Comparison of ENCODE assay signal across 21 cellular contexts in the genomic region with DNA sequence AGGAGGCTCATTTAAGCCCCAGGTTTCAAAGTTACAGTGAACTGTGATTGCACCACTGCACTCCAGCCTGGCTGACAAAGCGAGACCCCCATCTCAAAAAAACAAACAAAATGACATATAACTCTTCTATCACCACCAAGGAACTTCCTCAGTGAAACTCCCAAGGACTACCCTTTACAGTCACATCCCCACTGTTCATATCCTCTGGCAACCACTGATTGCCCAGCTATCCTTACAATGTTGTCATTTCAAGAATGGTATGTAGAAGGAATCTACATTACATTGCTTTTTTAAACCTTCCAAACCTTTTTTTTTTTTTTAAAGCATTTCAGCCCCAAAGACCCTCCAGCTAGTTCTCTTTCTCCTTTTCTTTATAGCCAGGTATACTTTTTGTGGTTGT.
DNase-seq lines count a peak whose midpoint lies in the region; ATAC-seq and TF ChIP-seq lines count a peak whose summit lies in the region.
"Had no signal": no experiment of that assay in that cellular context is flagged by ENCODE, and none has a peak within 500 bp of the region (broad histone marks: within the 10 kb centered on the region; RNA-seq: fewer than 3 reads in every experiment).

No MANE protein-coding gene starts in this region.

- H3K4me1 Mint-ChIP-seq in activated T-helper 2 cell treated with anti-CD3 and anti-CD28 coated beads, Interferon-gamma antibody, Interleukin-2, Interleukin-4, amounts not matched to agents 10 μg/mL and 5 μg/mL and 100 μg/mL, durations not matched to agents 14 hours and 24 hours and 36 hours (ENCODE audit: low read depth) = peaks cover 65% of the 10 kb centered on the region
- peaks cover 25% of the 10 kb centered on the region for H3K4me1 Mint-ChIP-seq in mesothelial cell of epicardium

- H2AK5ac ChIP-seq in IMR-90 (ENCODE audit: low read depth, low read length) = no peak overlapping the region

- 0 out of 3 replicates have a peak overlapping the region, but pooled peaks have one; percentile 40 for H2BK15ac ChIP-seq in IMR-90 (ENCODE audit: low read depth, low read length)

- peak overlapping the region in 10 of 11 experiments; percentile 14 to 81 (median 72); a peak in 20 of 22 replicates for H3K4me2 ChIP-seq in BLaER1 treated with 17β-estradiol and CSF1 and Interleukin-3, amounts not matched to agents 10 nM and 100 nM
- peak overlapping the region; percentile 26; the same call in 1 of the 2 replicates for H3K4me2 ChIP-seq in IMR-90 (ENCODE audit: low read depth, low read length)

- no TSS peak for BruUV-seq in IMR-90 (replicated peaks; lab: Mats Ljungman, UMichigan)

- peak overlapping the region; percentile 75; the same call in 1 of the 2 replicates for H2BK20ac ChIP-seq in IMR-90 (ENCODE audit: low read depth, low read length)

- H3K4ac ChIP-seq in IMR-90 (ENCODE audit: low read depth, low read length) = peak overlapping the region; percentile 15; the same call in 1 of the 2 replicates

- peak; percentile 38 for DNase-seq in IMR-90
- DNase-seq in activated T-helper 2 cell treated with anti-CD3 and anti-CD28 coated beads, Interferon-gamma antibody, Interleukin-2, Interleukin-4, amounts not matched to agents 10 μg/mL and 5 μg/mL and 100 μg/mL, durations not matched to agents 14 hours and 24 hours and 36 hours (ENCODE audit: low spot score) = no peak
- no peak for DNase-seq in mesothelial cell of epicardium (ENCODE audit: low spot score in 2 of 2, unreplicated experiment in 2 of 2)
- no peak for DNase-seq in cerebellar cortex (ENCODE audit: low spot score)
- no peak for DNase-seq in SK-N-DZ (ENCODE audit: low spot score)
- DNase-seq: activated CD4-positive, alpha-beta T cell treated with anti-CD3 and anti-CD28 coated beads for 4 hours; activated T-cell treated with anti-CD3 and anti-CD28 coated beads, Interleukin-2, amount 50 U/mL, for 24 hours; CD4-positive, CD25-positive, alpha-beta regulatory T cell; effector CD4-positive, alpha-beta T cell; islet precursor cell; naive thymus-derived CD8-positive, alpha-beta T cell; NCI-H2081; NCI-H226; NCI-H69; ovary; SIG-M5; transverse colon had no signal

- no CpG with 5 or more reads among the region's 1 CpG for WGBS in IMR-90 (ENCODE audit: extremely low coverage in 2 of 2, insufficient read length in 1 of 2), 2 experiments

- peak overlapping the region; percentile 58 for H2BK5ac ChIP-seq in IMR-90 (ENCODE audit: low read depth, low read length, poor library complexity, severe bottlenecking)

- no peak for TF ChIP-seq POLR2A in IMR-90 (IDR thresholded peaks at IDR 0.05; ENCODE audit: low read depth, low read length)

- peak overlapping the region; percentile 82 for H3K27ac Mint-ChIP-seq in activated T-helper 2 cell treated with anti-CD3 and anti-CD28 coated beads, Interferon-gamma antibody, Interleukin-2, Interleukin-4, amounts not matched to agents 10 μg/mL and 5 μg/mL and 100 μg/mL, durations not matched to agents 14 hours and 24 hours and 36 hours
- peak overlapping the region; percentile 73 for H3K27ac Mint-ChIP-seq in mesothelial cell of epicardium
- H3K27ac Mint-ChIP-seq: activated T-cell treated with anti-CD3 and anti-CD28 coated beads, Interleukin-2, amount 50 U/mL, for 24 hours; CD4-positive, CD25-positive, alpha-beta regulatory T cell had no signal

- H3K36me3 Mint-ChIP-seq in activated T-helper 2 cell treated with anti-CD3 and anti-CD28 coated beads, Interferon-gamma antibody, Interleukin-2, Interleukin-4, amounts not matched to agents 10 μg/mL and 5 μg/mL and 100 μg/mL, durations not matched to agents 14 hours and 24 hours and 36 hours (ENCODE audit: low read depth) = peaks cover 99% of the 10 kb centered on the region
- peaks cover 2% of the 10 kb centered on the region for H3K36me3 Mint-ChIP-seq in mesothelial cell of epicardium
- H3K36me3 Mint-ChIP-seq: CD4-positive, CD25-positive, alpha-beta regulatory T cell had no signal

- H2AFZ ChIP-seq in IMR-90 (replicated peaks; ENCODE audit: low read length, poor library complexity) = no peak overlapping the region

- no peak overlapping the region for H3K14ac ChIP-seq in IMR-90 (replicated peaks; ENCODE audit: low read depth, low read length)

- ATAC-seq in IMR-90 (ENCODE audit: low read depth) (peak; percentile 97), HG03139 (IDR thresholded peaks at IDR 0.05; ENCODE audit: unreplicated experiment) (no peak)
- ATAC-seq: HepG2; naive thymus-derived CD8-positive, alpha-beta T cell had no signal

- no peak overlapping the region for H4K5ac ChIP-seq in IMR-90 (ENCODE audit: low read depth, low read length)

- in situ Hi-C loops in IMR-90 (cut with MboI; ENCODE audit: low sequenced_read_pairs) = no loop called here

- TF ChIP-seq RAD21 in IMR-90 (IDR thresholded peaks at IDR 0.05; ENCODE audit: low read length) = no peak

- dilution Hi-C loops in IMR-90 (cut with HindIII; ENCODE audit: low sequenced_read_pairs, unreplicated experiment) = no loop called here

- peak overlapping the region; percentile 71; the same call in 1 of the 2 replicates for H2BK120ac ChIP-seq in IMR-90 (ENCODE audit: low read depth, low read length)

- H3K27me3 ChIP-seq in BLaER1 treated with 17β-estradiol and CSF1 and Interleukin-3, amounts not matched to agents 10 nM and 100 nM = no peaks in the 10 kb centered on the region
- no peaks in the 10 kb centered on the region for H3K27me3 ChIP-seq in IMR-90 (ENCODE audit: control insufficient read depth, insufficient read depth, low read length)
- H3K27me3 ChIP-seq: ovary, transverse colon had no signal

- peak overlapping the region in 8 of 11 experiments; percentile 29 to 62 (median 37); a peak in 15 of 22 replicates for H3K27ac ChIP-seq in BLaER1 treated with 17β-estradiol and CSF1 and Interleukin-3, amounts not matched to agents 10 nM and 100 nM
- H3K27ac ChIP-seq in IMR-90 (ENCODE audit: insufficient read depth, low read length) = no peak overlapping the region
- H3K27ac ChIP-seq: ovary, skin epidermis, transverse colon had no signal

- no peak overlapping the region for H3K4me3 Mint-ChIP-seq in activated T-helper 2 cell treated with anti-CD3 and anti-CD28 coated beads, Interferon-gamma antibody, Interleukin-2, Interleukin-4, amounts not matched to agents 10 μg/mL and 5 μg/mL and 100 μg/mL, durations not matched to agents 14 hours and 24 hours and 36 hours (ENCODE audit: low read depth)
- H3K4me3 Mint-ChIP-seq in mesothelial cell of epicardium = no peak overlapping the region
- H3K4me3 Mint-ChIP-seq: activated T-cell treated with anti-CD3 and anti-CD28 coated beads, Interleukin-2, amount 50 U/mL, for 24 hours; CD4-positive, CD25-positive, alpha-beta regulatory T cell; naive thymus-derived CD8-positive, alpha-beta T cell had no signal

- POLR2A ChIA-PET in IMR-90 (lab: Charles Lee; ENCODE audit: unreplicated experiment) = no interaction called here

- H3K9me1 ChIP-seq in IMR-90 (ENCODE audit: insufficient read depth, low read length) = peaks cover 3% of the 10 kb centered on the region; the same call in 1 of the 2 replicates

- CTCF ChIA-PET in IMR-90 (lab: Yijun Ruan, JAX) = no interaction called here

- no peaks in the 10 kb centered on the region for H3K27me3 Mint-ChIP-seq in activated T-helper 2 cell treated with anti-CD3 and anti-CD28 coated beads, Interferon-gamma antibody, Interleukin-2, Interleukin-4, amounts not matched to agents 10 μg/mL and 5 μg/mL and 100 μg/mL, durations not matched to agents 14 hours and 24 hours and 36 hours (ENCODE audit: low read depth)
- no peaks in the 10 kb centered on the region for H3K27me3 Mint-ChIP-seq in mesothelial cell of epicardium (ENCODE audit: low read depth)
- H3K27me3 Mint-ChIP-seq: activated T-cell treated with anti-CD3 and anti-CD28 coated beads, Interleukin-2, amount 50 U/mL, for 24 hours had no signal

- H4K20me1 ChIP-seq in BLaER1 treated with 17β-estradiol and CSF1 and Interleukin-3, amounts not matched to agents 10 nM and 100 nM = no peaks in the 10 kb centered on the region
- H4K20me1 ChIP-seq in IMR-90 (ENCODE audit: insufficient read depth, low read length) = no peaks in the 10 kb centered on the region

- peaks cover 0 to 5% (median 0%) of the 10 kb centered on the region in 11 experiments; a peak in 1 of 22 replicates for H3K36me3 ChIP-seq in BLaER1 treated with 17β-estradiol and CSF1 and Interleukin-3, amounts not matched to agents 10 nM and 100 nM
- H3K36me3 ChIP-seq in IMR-90 (ENCODE audit: control insufficient read depth, insufficient read depth, low read length) = no peaks in the 10 kb centered on the region
- H3K36me3 ChIP-seq: ovary, transverse colon had no signal

- H3K4me1 ChIP-seq in BLaER1 treated with 17β-estradiol and CSF1 and Interleukin-3, amounts not matched to agents 10 nM and 100 nM = peaks cover 20 to 28% (median 23%) of the 10 kb centered on the region in 10 experiments
- peaks cover 8% of the 10 kb centered on the region for H3K4me1 ChIP-seq in IMR-90 (ENCODE audit: control insufficient read depth, insufficient read depth, low read length)

- no peak overlapping the region for H3K4me3 ChIP-seq in BLaER1 treated with 17β-estradiol and CSF1 and Interleukin-3, amounts not matched to agents 10 nM and 100 nM
- no peak overlapping the region for H3K4me3 ChIP-seq in IMR-90 (ENCODE audit: insufficient read depth, low read depth, low read length)
- H3K4me3 ChIP-seq: ovary, skin epidermis, transverse colon had no signal

- intact Hi-C loops in IMR-90 (cut with micrococcal nuclease) = no loop called here
- intact Hi-C loops in activated T-helper 2 cell treated with anti-CD3 and anti-CD28 coated beads, Interferon-gamma antibody, Interleukin-2, Interleukin-4, amounts not matched to agents 10 μg/mL and 5 μg/mL and 100 μg/mL, durations not matched to agents 14 hours and 24 hours and 36 hours (cut with micrococcal nuclease) = no loop called here

- peaks cover 49 to 62% (median 55%) of the 10 kb centered on the region in 11 experiments for H3K9me3 ChIP-seq in BLaER1 treated with 17β-estradiol and CSF1 and Interleukin-3, amounts not matched to agents 10 nM and 100 nM (replicated peaks in 1 of 11)
- peaks cover 10% of the 10 kb centered on the region for H3K9me3 ChIP-seq in IMR-90 (ENCODE audit: control insufficient read depth, insufficient read depth, low read length)
- H3K9me3 ChIP-seq: ovary had no signal

- peak overlapping the region in 1 of 11 experiments; percentile 22; a peak in 1 of 22 replicates for H3K9ac ChIP-seq in BLaER1 treated with 17β-estradiol and CSF1 and Interleukin-3, amounts not matched to agents 10 nM and 100 nM
- H3K9ac ChIP-seq in IMR-90 (ENCODE audit: low read depth, low read length) = no peak overlapping the region

- H3K23ac ChIP-seq in IMR-90 (ENCODE audit: low read depth, low read length) = no peak overlapping the region

- H3K18ac ChIP-seq in IMR-90 (ENCODE audit: low read depth, low read length) = peak overlapping the region; percentile 82; the same call in 1 of the 2 replicates

- H2AK9ac ChIP-seq in IMR-90 (replicated peaks; ENCODE audit: low read depth, low read length, poor library complexity) = no peak overlapping the region

- H3K79me1 ChIP-seq in IMR-90 (ENCODE audit: low read depth in 1 of 2, low read length in 2 of 2) = no peaks in the 10 kb centered on the region

- peak overlapping the region; percentile 56; the same call in 1 of the 2 replicates for H4K91ac ChIP-seq in IMR-90 (ENCODE audit: insufficient read depth, low read depth, low read length)

- TF ChIP-seq CTCF in IMR-90 (conservative IDR thresholded peaks at IDR 0.05; ENCODE audit: low read depth, low read length) = no peak
- TF ChIP-seq CTCF in mesothelial cell of epicardium (IDR thresholded peaks at IDR 0.05; ENCODE audit: unreplicated experiment) = no peak

- no peak overlapping the region for H3K56ac ChIP-seq in IMR-90 (ENCODE audit: extremely low read depth, insufficient read depth, low read length)

- H3K9me3 Mint-ChIP-seq in activated T-helper 2 cell treated with anti-CD3 and anti-CD28 coated beads, Interferon-gamma antibody, Interleukin-2, Interleukin-4, amounts not matched to agents 10 μg/mL and 5 μg/mL and 100 μg/mL, durations not matched to agents 14 hours and 24 hours and 36 hours = peaks cover 38% of the 10 kb centered on the region
- peaks cover 30% of the 10 kb centered on the region for H3K9me3 Mint-ChIP-seq in mesothelial cell of epicardium

- H4K8ac ChIP-seq in IMR-90 (ENCODE audit: low read depth in 2 of 2, low read length in 2 of 2) = no peak overlapping the region
